ENCODE assay signal across 1 cellular context in genomic region chr7:1946461-1947450, GRCh38.
TF ChIP-seq lines count a peak whose summit lies in the region.

No MANE protein-coding gene starts in this region.

TF ChIP-seq in H1, 55 proteins besides CTCF, POLR2A, EP300 and RAD21:
- TF ChIP-seq ASH2L (IDR thresholded peaks at IDR 0.05; ENCODE audit: low read length) (no peak), POU5F1 (IDR thresholded peaks at IDR 0.05; ENCODE audit: low read depth, low read length) (no peak), TAF7 (optimal IDR thresholded peaks at IDR 0.05; ENCODE audit: borderline replicate concordance, low read depth, low read length) (no peak), KDM1A (IDR thresholded peaks at IDR 0.05; ENCODE audit: borderline replicate concordance, low read length) (no peak), SAP30 (IDR thresholded peaks at IDR 0.05; ENCODE audit: insufficient read depth, insufficient replicate concordance, low read length) (no peak), YY1 (IDR thresholded peaks at IDR 0.05; ENCODE audit: low read depth, low read length) (no peak), FOSL1 (IDR thresholded peaks at IDR 0.05; ENCODE audit: insufficient read depth, low read depth, low read length) (no peak), TAF1 (IDR thresholded peaks at IDR 0.05; ENCODE audit: low read depth, low read length) (no peak), CBX5 (IDR thresholded peaks at IDR 0.05; ENCODE audit: low read depth, low read length) (no peak), MAFK (IDR thresholded peaks at IDR 0.05; ENCODE audit: low read depth, low read length) (no peak), HDAC2 (IDR thresholded peaks at IDR 0.05; ENCODE audit: borderline replicate concordance in 1 of 2, low read depth in 2 of 2, low read length in 2 of 2) (no peak), RFX5 (IDR thresholded peaks at IDR 0.05; ENCODE audit: borderline replicate concordance, low read depth, low read length) (no peak), NANOG (IDR thresholded peaks at IDR 0.05; ENCODE audit: insufficient read depth, low read depth, low read length, poor library complexity, severe bottlenecking) (no peak)
